In the genomic region with DNA sequence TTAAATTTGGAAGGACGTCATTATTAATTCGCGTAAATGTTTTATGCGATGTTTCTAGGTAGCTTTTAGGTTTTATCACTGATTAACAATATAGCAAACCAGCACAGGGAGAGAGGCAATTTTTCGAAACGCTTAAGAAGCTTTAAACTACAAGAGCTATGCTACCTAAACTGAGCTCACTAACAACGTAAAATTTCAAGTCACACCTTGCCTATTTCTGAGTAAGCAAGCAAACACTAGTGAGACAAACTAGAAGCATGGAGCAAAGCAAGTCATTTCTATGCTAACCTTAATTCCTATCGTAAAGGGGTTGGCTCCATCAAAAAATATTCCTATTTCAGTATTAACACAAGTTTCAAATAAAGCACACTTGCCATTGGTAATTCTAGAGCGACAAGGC, we compare ENCODE assay signal across 8 cellular contexts. TPM values are rescaled to one million over a fixed set of nuclear protein-coding genes. Genes with fewer than 3 reads are reported as not detected.
DNase-seq lines count a peak whose midpoint lies in the region; TF ChIP-seq lines count a peak whose summit lies in the region.

No MANE protein-coding gene starts in this region.

- H2AFZ ChIP-seq in OCI-LY3 (ENCODE audit: low read depth, low read length): no peak overlapping the region
- H2AFZ ChIP-seq in parathyroid adenoma: peak overlapping the region; percentile 90

- peak overlapping the region; percentile 99 for H3K4me2 ChIP-seq in OCI-LY3 (ENCODE audit: low read length)
- peak overlapping the region; percentile 64 for H3K4me2 ChIP-seq in parathyroid adenoma (ENCODE audit: low read length)

- H3K79me2 ChIP-seq in OCI-LY3 (ENCODE audit: low read length) (peaks cover 60% of the 10 kb centered on the region), parathyroid adenoma (peaks cover 31% of the 10 kb centered on the region)

- H4K20me1 ChIP-seq in OCI-LY3 (ENCODE audit: insufficient read depth, low read length): peaks cover 28% of the 10 kb centered on the region

- TF ChIP-seq CTCF in OCI-LY3 (IDR thresholded peaks at IDR 0.05; ENCODE audit: low read depth, low read length): no peak
- no peak for TF ChIP-seq CTCF in epithelial cell of esophagus (IDR thresholded peaks at IDR 0.05; ENCODE audit: insufficient read depth, low read depth, low read length, missing control alignments)
- TF ChIP-seq CTCF in parathyroid adenoma (IDR thresholded peaks at IDR 0.05): no peak

- no peaks in the 10 kb centered on the region for H3K36me3 ChIP-seq in OCI-LY3 (replicated peaks; ENCODE audit: low read depth, low read length)
- H3K36me3 ChIP-seq in parathyroid adenoma (ENCODE audit: control insufficient read depth, insufficient read depth, low read length): no peaks in the 10 kb centered on the region

- DNase-seq in EH (ENCODE audit: low read depth) (peak; percentile 2), epithelial cell of esophagus (ENCODE audit: low read depth) (peak; percentile 45), H4 (ENCODE audit: low spot score) (no peak), NCI-H187 treated with DMSO at 0.1 percent for 48 hours (lab: John Stamatoyannopoulos, UW) (no peak), MV-4-11 (lab: John Stamatoyannopoulos, UW) (no peak)
- no peak for DNase-seq in activated effector memory CD4-positive, alpha-beta T cell treated with Interleukin-2 at 50 U/mL for 16 hours

- H3K9ac ChIP-seq in OCI-LY3 (ENCODE audit: low read length): peak overlapping the region; percentile 82
- H3K9ac ChIP-seq in parathyroid adenoma: no peak overlapping the region

- no peaks in the 10 kb centered on the region for H3K9me3 ChIP-seq in OCI-LY3 (ENCODE audit: insufficient read depth, low read length)
- no peaks in the 10 kb centered on the region for H3K9me3 ChIP-seq in parathyroid adenoma (ENCODE audit: control insufficient read depth, low read length)

- H3K4me1 ChIP-seq in OCI-LY3 (ENCODE audit: low read length) (peaks cover 33% of the 10 kb centered on the region), parathyroid adenoma (peaks cover 3% of the 10 kb centered on the region)

- H3K4me3 ChIP-seq in OCI-LY3 (ENCODE audit: low read length) (peak overlapping the region; percentile 96), epithelial cell of esophagus (ENCODE audit: low read length) (peak overlapping the region; percentile 74), parathyroid adenoma (ENCODE audit: low read depth, low read length) (peak overlapping the region; percentile 86)

- H3K27ac ChIP-seq in OCI-LY3 (ENCODE audit: low read length) (0 out of 2 replicates have a peak overlapping the region, but pooled peaks have one; percentile 83), parathyroid adenoma (no peak overlapping the region)

- no peaks in the 10 kb centered on the region for H3K27me3 ChIP-seq in OCI-LY3 (ENCODE audit: low read depth, low read length)
- H3K27me3 ChIP-seq in parathyroid adenoma (ENCODE audit: control insufficient read depth, insufficient read depth, low read length): no peaks in the 10 kb centered on the region

RNA-seq across cellular contexts. Expression of gene ITSN2, which starts 1.2 kb away (rescaled TPM):
- total RNA-seq in H4 (2014; rRNA removed; shearing (Covaris generic)): 5.5 and 8.9 TPM in 2 replicates

Comparison
In these comparisons a context has a peak if more than half of its experiments do, and no peak if none do; other contexts are left out.
1. DNase-seq: peak in EH (single experiment) and epithelial cell of esophagus (single experiment); none in H4 (single experiment), NCI-H187 treated with DMSO at 0.1 percent for 48 hours (single experiment), activated effector memory CD4-positive, alpha-beta T cell treated with Interleukin-2 at 50 U/mL for 16 hours (single experiment) and MV-4-11 (single experiment).
2. Peak in every context shown above with its lines, with median percentiles within 50 percentile points of each other: H3K4me3 ChIP-seq.